In genomic region chr14:49634547-49635334, GRCh38 we compare ENCODE assay signal across 1 cellular context.
TF ChIP-seq lines count a peak whose summit lies in the region.

DNAAF2 (minus strand) TSS chr14:49635244; CDS start chr14:49635149, 95 bp downstream.

TF ChIP-seq in HepG2, 621 proteins besides CTCF, POLR2A, EP300 and RAD21 (continued from another document and continues in another):
- no peak for TF ChIP-seq CENPBD1 (CRISPR knock-in tag; IDR thresholded peaks at IDR 0.05; ENCODE audit: borderline replicate concordance, low read depth)
- TF ChIP-seq SOX6 (IDR thresholded peaks at IDR 0.05) = no peak
- TF ChIP-seq SOX6 (CRISPR knock-in tag; IDR thresholded peaks at IDR 0.05) = peak; percentile 50
- TF ChIP-seq ZNF772 (CRISPR knock-in tag; IDR thresholded peaks at IDR 0.05) = peak; percentile 49
- no peak for TF ChIP-seq ZNF225 (CRISPR knock-in tag; IDR thresholded peaks at IDR 0.05)
- TF ChIP-seq ZZZ3 (CRISPR knock-in tag; IDR thresholded peaks at IDR 0.05; ENCODE audit: borderline replicate concordance) = 0 out of 2 replicates have a peak, but pooled peaks have one; percentile 42
- peak; percentile 17; the same call in 1 of the 2 replicates for TF ChIP-seq THAP9 (CRISPR knock-in tag; IDR thresholded peaks at IDR 0.05; ENCODE audit: borderline replicate concordance)
- no peak for TF ChIP-seq XBP1 (CRISPR knock-in tag; IDR thresholded peaks at IDR 0.05)
- TF ChIP-seq SAP130 (CRISPR knock-in tag; IDR thresholded peaks at IDR 0.05; ENCODE audit: low read depth) = peak; percentile 88
- peak; percentile 41; the same call in 1 of the 2 replicates for TF ChIP-seq ZNF280B (CRISPR knock-in tag; IDR thresholded peaks at IDR 0.05; ENCODE audit: borderline replicate concordance)
- no peak; the same call in 1 of the 2 replicates for TF ChIP-seq PRDM15 (CRISPR knock-in tag; IDR thresholded peaks at IDR 0.05)
- TF ChIP-seq ADNP (CRISPR knock-in tag; IDR thresholded peaks at IDR 0.05) = no peak
- no peak for TF ChIP-seq ARID3A (IDR thresholded peaks at IDR 0.05; ENCODE audit: low read depth, low read length)
- 0 out of 2 replicates have a peak, but pooled peaks have one; percentile 66 for TF ChIP-seq MTF2 (CRISPR knock-in tag; IDR thresholded peaks at IDR 0.05; ENCODE audit: borderline replicate concordance)
- TF ChIP-seq HNF4G (IDR thresholded peaks at IDR 0.05; ENCODE audit: borderline replicate concordance, low read depth, low read length) = no peak
- TF ChIP-seq HNF4G (CRISPR knock-in tag; IDR thresholded peaks at IDR 0.05; ENCODE audit: borderline replicate concordance, low read depth) = no peak; the same call in 1 of the 2 replicates
- 0 out of 2 replicates have a peak, but pooled peaks have one; percentile 1 for TF ChIP-seq TOE1 (CRISPR knock-in tag; IDR thresholded peaks at IDR 0.05)
- TF ChIP-seq SP2 (CRISPR knock-in tag; IDR thresholded peaks at IDR 0.05) = peak; percentile 50; the same call in 1 of the 2 replicates
- 0 out of 2 replicates have a peak, but pooled peaks have one; percentile 9 for TF ChIP-seq NFKB2 (CRISPR knock-in tag; IDR thresholded peaks at IDR 0.05; ENCODE audit: borderline replicate concordance)
- peak; percentile 32; the same call in 1 of the 2 replicates for TF ChIP-seq POGZ (CRISPR knock-in tag; IDR thresholded peaks at IDR 0.05)
- TF ChIP-seq ASH2L (IDR thresholded peaks at IDR 0.05; ENCODE audit: insufficient read length, low read depth, low read length) = peak; percentile 2
- peak; percentile 73; the same call in 1 of the 2 replicates for TF ChIP-seq ZIK1 (CRISPR knock-in tag; IDR thresholded peaks at IDR 0.05; ENCODE audit: borderline replicate concordance, low read depth)
- peak; percentile 25 for TF ChIP-seq ZNF451 (CRISPR knock-in tag; IDR thresholded peaks at IDR 0.05)
- TF ChIP-seq ZNF431 (CRISPR knock-in tag; IDR thresholded peaks at IDR 0.05; ENCODE audit: borderline replicate concordance, low read depth) = peak; percentile 16; the same call in 1 of the 2 replicates
- 0 out of 2 replicates have a peak, but pooled peaks have one; percentile 34 for TF ChIP-seq ZFP91 (CRISPR knock-in tag; IDR thresholded peaks at IDR 0.05; ENCODE audit: borderline replicate concordance)
- peak; percentile 57; the same call in 1 of the 2 replicates for TF ChIP-seq ZNF253 (CRISPR knock-in tag; IDR thresholded peaks at IDR 0.05; ENCODE audit: borderline replicate concordance)
- TF ChIP-seq MLXIP (CRISPR knock-in tag; IDR thresholded peaks at IDR 0.05; ENCODE audit: borderline replicate concordance) = no peak
- TF ChIP-seq ZNF598 (CRISPR knock-in tag; IDR thresholded peaks at IDR 0.05; ENCODE audit: borderline replicate concordance) = 0 out of 2 replicates have a peak, but pooled peaks have one; percentile 84
- peak; percentile 36; the same call in 1 of the 2 replicates for TF ChIP-seq TFE3 (CRISPR knock-in tag; IDR thresholded peaks at IDR 0.05)
- peak; percentile 75; the same call in 1 of the 2 replicates for TF ChIP-seq FOXC1 (CRISPR knock-in tag; IDR thresholded peaks at IDR 0.05; ENCODE audit: borderline replicate concordance)
- TF ChIP-seq MAX (IDR thresholded peaks at IDR 0.05) = peak; percentile 87
- no peak for TF ChIP-seq LBX2 (CRISPR knock-in tag; IDR thresholded peaks at IDR 0.05; ENCODE audit: borderline replicate concordance)
- TF ChIP-seq ZMAT3 (CRISPR knock-in tag; conservative IDR thresholded peaks at IDR 0.05) = peak; percentile 54; the same call in 1 of the 2 replicates
- TF ChIP-seq ZNF746 (CRISPR knock-in tag; IDR thresholded peaks at IDR 0.05) = peak; percentile 5; the same call in 1 of the 2 replicates
- TF ChIP-seq ZBTB46 (CRISPR knock-in tag; IDR thresholded peaks at IDR 0.05; ENCODE audit: borderline replicate concordance) = peak; percentile 69; the same call in 1 of the 2 replicates
- no peak for TF ChIP-seq ATF7 (IDR thresholded peaks at IDR 0.05)
- no peak for TF ChIP-seq ATF7 (CRISPR knock-in tag; IDR thresholded peaks at IDR 0.05)
- 0 out of 2 replicates have a peak, but pooled peaks have one; percentile 53 for TF ChIP-seq REXO4 (CRISPR knock-in tag; IDR thresholded peaks at IDR 0.05; ENCODE audit: borderline replicate concordance)
- TF ChIP-seq ESRRA (CRISPR knock-in tag; IDR thresholded peaks at IDR 0.05; ENCODE audit: low read depth) = peak; percentile 34; the same call in 1 of the 2 replicates
